Comparison of ENCODE assay signal across 1 cellular context in genomic region chr16:46918905-46919792, GRCh38.
TF ChIP-seq lines count a peak whose summit lies in the region.

No MANE protein-coding gene starts in this region.

TF ChIP-seq in GM12878, 131 proteins besides CTCF, POLR2A, EP300 and RAD21 (continued from another document and continues in another):
- TF ChIP-seq ZBTB33 (IDR thresholded peaks at IDR 0.05) (no peak), ZBTB11 (CRISPR knock-in tag; IDR thresholded peaks at IDR 0.05) (no peak), CREB1 (IDR thresholded peaks at IDR 0.05; ENCODE audit: low read depth) (no peak; the same call in 1 of the 2 replicates), FOXM1 (IDR thresholded peaks at IDR 0.05; ENCODE audit: low read depth, low read length) (no peak; the same call in 1 of the 2 replicates), SIX5 (IDR thresholded peaks at IDR 0.05; ENCODE audit: low read depth, low read length, severe bottlenecking) (no peak), TARDBP (IDR thresholded peaks at IDR 0.05; ENCODE audit: borderline replicate concordance) (no peak), MYC (IDR thresholded peaks at IDR 0.05; ENCODE audit: insufficient read depth, insufficient read length, insufficient replicate concordance, low read length, severe bottlenecking) (no peak), SIN3A (IDR thresholded peaks at IDR 0.05; ENCODE audit: low read depth, low read length) (no peak), MLLT1 (IDR thresholded peaks at IDR 0.05) (no peak), SUPT20H (IDR thresholded peaks at IDR 0.05; ENCODE audit: borderline replicate concordance, control insufficient read depth, low read depth, low read length) (no peak), NRF1 (conservative IDR thresholded peaks at IDR 0.05; ENCODE audit: low read depth, low read length) (no peak), REST (IDR thresholded peaks at IDR 0.05; ENCODE audit: low read depth, low read length) (no peak), PRDM15 (CRISPR knock-in tag; IDR thresholded peaks at IDR 0.05) (no peak), ZNF274 (IDR thresholded peaks at IDR 0.05; ENCODE audit: insufficient read depth, insufficient read length) (no peak), RFX5 (IDR thresholded peaks at IDR 0.05; ENCODE audit: low read depth, low read length) (no peak), MEF2B (IDR thresholded peaks at IDR 0.05; ENCODE audit: partially characterized antibody, poor library complexity, severe bottlenecking) (no peak), NR2C1 (IDR thresholded peaks at IDR 0.05) (0 out of 2 replicates have a peak, but pooled peaks have one; percentile 15), JUNB (IDR thresholded peaks at IDR 0.05) (peak; percentile 45; the same call in 1 of the 2 replicates), NFIC (IDR thresholded peaks at IDR 0.05; ENCODE audit: low read depth, low read length) (no peak), ZBTB4 (CRISPR knock-in tag; IDR thresholded peaks at IDR 0.05) (no peak), TAF1 (IDR thresholded peaks at IDR 0.05; ENCODE audit: borderline replicate concordance, low read depth, low read length) (no peak), RUNX3 (IDR thresholded peaks at IDR 0.05; ENCODE audit: low read length) (peak; percentile 41), ETV6 (conservative IDR thresholded peaks at IDR 0.05 in 1 of 2, IDR thresholded peaks at IDR 0.05 in 1 of 2; ENCODE audit: borderline replicate concordance in 1 of 2, low read depth in 1 of 2) (no peak), SRF (IDR thresholded peaks at IDR 0.05; ENCODE audit: low read depth in 2 of 2, low read length in 2 of 2) (no peak)
- TF ChIP-seq, protein P1, sequence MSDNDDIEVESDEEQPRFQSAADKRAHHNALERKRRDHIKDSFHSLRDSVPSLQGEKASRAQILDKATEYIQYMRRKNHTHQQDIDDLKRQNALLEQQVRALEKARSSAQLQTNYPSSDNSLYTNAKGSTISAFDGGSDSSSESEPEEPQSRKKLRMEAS (IDR thresholded peaks at IDR 0.05; ENCODE audit: low read depth, low read length), result 0 out of 2 replicates have a peak, but pooled peaks have one; percentile 20
- TF ChIP-seq, protein P2, sequence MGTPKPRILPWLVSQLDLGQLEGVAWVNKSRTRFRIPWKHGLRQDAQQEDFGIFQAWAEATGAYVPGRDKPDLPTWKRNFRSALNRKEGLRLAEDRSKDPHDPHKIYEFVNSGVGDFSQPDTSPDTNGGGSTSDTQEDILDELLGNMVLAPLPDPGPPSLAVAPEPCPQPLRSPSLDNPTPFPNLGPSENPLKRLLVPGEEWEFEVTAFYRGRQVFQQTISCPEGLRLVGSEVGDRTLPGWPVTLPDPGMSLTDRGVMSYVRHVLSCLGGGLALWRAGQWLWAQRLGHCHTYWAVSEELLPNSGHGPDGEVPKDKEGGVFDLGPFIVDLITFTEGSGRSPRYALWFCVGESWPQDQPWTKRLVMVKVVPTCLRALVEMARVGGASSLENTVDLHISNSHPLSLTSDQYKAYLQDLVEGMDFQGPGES (IDR thresholded peaks at IDR 0.05), result no peak
- TF ChIP-seq, protein P3, sequence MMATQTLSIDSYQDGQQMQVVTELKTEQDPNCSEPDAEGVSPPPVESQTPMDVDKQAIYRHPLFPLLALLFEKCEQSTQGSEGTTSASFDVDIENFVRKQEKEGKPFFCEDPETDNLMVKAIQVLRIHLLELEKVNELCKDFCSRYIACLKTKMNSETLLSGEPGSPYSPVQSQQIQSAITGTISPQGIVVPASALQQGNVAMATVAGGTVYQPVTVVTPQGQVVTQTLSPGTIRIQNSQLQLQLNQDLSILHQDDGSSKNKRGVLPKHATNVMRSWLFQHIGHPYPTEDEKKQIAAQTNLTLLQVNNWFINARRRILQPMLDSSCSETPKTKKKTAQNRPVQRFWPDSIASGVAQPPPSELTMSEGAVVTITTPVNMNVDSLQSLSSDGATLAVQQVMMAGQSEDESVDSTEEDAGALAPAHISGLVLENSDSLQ (IDR thresholded peaks at IDR 0.05), result 0 out of 2 replicates have a peak, but pooled peaks have one; percentile 27
- TF ChIP-seq, protein P4, sequence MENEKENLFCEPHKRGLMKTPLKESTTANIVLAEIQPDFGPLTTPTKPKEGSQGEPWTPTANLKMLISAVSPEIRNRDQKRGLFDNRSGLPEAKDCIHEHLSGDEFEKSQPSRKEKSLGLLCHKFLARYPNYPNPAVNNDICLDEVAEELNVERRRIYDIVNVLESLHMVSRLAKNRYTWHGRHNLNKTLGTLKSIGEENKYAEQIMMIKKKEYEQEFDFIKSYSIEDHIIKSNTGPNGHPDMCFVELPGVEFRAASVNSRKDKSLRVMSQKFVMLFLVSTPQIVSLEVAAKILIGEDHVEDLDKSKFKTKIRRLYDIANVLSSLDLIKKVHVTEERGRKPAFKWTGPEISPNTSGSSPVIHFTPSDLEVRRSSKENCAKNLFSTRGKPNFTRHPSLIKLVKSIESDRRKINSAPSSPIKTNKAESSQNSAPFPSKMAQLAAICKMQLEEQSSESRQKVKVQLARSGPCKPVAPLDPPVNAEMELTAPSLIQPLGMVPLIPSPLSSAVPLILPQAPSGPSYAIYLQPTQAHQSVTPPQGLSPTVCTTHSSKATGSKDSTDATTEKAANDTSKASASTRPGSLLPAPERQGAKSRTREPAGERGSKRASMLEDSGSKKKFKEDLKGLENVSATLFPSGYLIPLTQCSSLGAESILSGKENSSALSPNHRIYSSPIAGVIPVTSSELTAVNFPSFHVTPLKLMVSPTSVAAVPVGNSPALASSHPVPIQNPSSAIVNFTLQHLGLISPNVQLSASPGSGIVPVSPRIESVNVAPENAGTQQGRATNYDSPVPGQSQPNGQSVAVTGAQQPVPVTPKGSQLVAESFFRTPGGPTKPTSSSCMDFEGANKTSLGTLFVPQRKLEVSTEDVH (IDR thresholded peaks at IDR 0.05; ENCODE audit: low read depth, partially characterized antibody), result no peak
